23 cellular contexts compared by ENCODE assay signal in the genomic region with DNA sequence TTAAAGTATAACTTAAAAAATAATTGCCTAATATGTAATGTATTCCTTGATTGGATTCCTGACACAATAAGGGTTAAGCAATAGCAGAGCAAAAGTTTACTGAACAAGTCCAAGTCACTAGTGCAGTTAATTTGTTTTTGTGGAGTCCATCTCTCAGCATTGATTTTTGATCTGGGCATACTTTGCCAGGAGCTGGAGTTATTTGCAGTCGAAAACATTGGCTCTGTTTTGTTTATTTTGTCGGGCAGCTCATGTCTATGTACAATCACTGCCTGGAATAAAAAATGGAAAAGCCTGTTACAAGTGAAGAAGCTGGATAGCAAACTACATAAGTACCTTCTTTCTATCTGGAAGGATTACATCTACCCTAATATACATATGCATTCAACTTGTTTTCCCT.
A peak's percentile ranks its signal among the peaks of the same experiment; 100 is the strongest.
DNase-seq lines count a peak whose midpoint lies in the region; ATAC-seq, FAIRE-seq and TF ChIP-seq lines count a peak whose summit lies in the region.
"Had no signal": no experiment of that assay in that cellular context is flagged by ENCODE, and none has a peak within 500 bp of the region (broad histone marks: within the 10 kb centered on the region; RNA-seq: fewer than 3 reads in every experiment).

No MANE protein-coding gene starts in this region.

- ATAC-seq in left lobe of liver, result peak; percentile 94
- peak in 3 of 4 donors; percentile 49 to 75 (median 50) for ATAC-seq in pancreas

- no peaks in the 10 kb centered on the region for H3K9me3 Mint-ChIP-seq in type B pancreatic cell

- peak; percentile 12 for DNase-seq in DMS53 treated with DMSO at 0.1 percent for 48 hours (lab: John Stamatoyannopoulos, UW; ENCODE audit: unreplicated experiment)
- DNase-seq in left lobe of liver (ENCODE audit: low spot score), result no peak
- DNase-seq in pancreas, result no peak
- DNase-seq in HuH-7 (ENCODE audit: low spot score), result no peak
- DNase-seq in MV-4-11 (lab: John Stamatoyannopoulos, UW), result no peak
- DNase-seq in type B pancreatic cell (ENCODE audit: extremely low spot score, unreplicated experiment), result no peak
- no peak for DNase-seq in left ventricle myocardium inferior
- DNase-seq: CD4-positive, alpha-beta T cell; CD8-positive, alpha-beta memory T cell; DMS 273 treated with DMSO at 0.1 percent for 48 hours; DND-41; GM23248; H7; HCEC 1CT had no signal

- H3K4me1 Mint-ChIP-seq in type B pancreatic cell (ENCODE audit: unreplicated experiment), result no peaks in the 10 kb centered on the region
- H3K4me1 Mint-ChIP-seq: B cell; CD14-positive monocyte; CD8-positive, alpha-beta memory T cell had no signal

- H3K27ac Mint-ChIP-seq in type B pancreatic cell, result no peak overlapping the region
- H3K27ac Mint-ChIP-seq: B cell; CD14-positive monocyte; CD4-positive, alpha-beta T cell; CD8-positive, alpha-beta memory T cell had no signal

- H3K4me3 Mint-ChIP-seq in type B pancreatic cell, result no peak overlapping the region
- H3K4me3 Mint-ChIP-seq: B cell; CD14-positive monocyte; CD4-positive, alpha-beta T cell; CD8-positive, alpha-beta memory T cell had no signal

- H3K4me1 ChIP-seq in pancreas, result no peaks in the 10 kb centered on the region
- no peaks in the 10 kb centered on the region for H3K4me1 ChIP-seq in left ventricle myocardium inferior
- H3K4me1 ChIP-seq: BLaER1 had no signal

- intact Hi-C loops in pancreas (cut with DNase I), result no loop called here
- intact Hi-C loops in left ventricle myocardium inferior (cut with micrococcal nuclease), result no loop called here

- H3K36me3 ChIP-seq in pancreas (no peaks in the 10 kb centered on the region), left ventricle myocardium inferior (no peaks in the 10 kb centered on the region)
- H3K36me3 ChIP-seq: BLaER1 had no signal

- H3K27me3 ChIP-seq in pancreas (no peaks in the 10 kb centered on the region), left ventricle myocardium inferior (ENCODE audit: low read depth) (no peaks in the 10 kb centered on the region)
- H3K27me3 ChIP-seq: BLaER1 had no signal

- H3K27ac ChIP-seq in C4-2B (peak overlapping the region; percentile 28; the same call in 1 of the 2 replicates), pancreas (no peak overlapping the region), left ventricle myocardium inferior (replicated peaks) (no peak overlapping the region)
- H3K27ac ChIP-seq: BLaER1, GM23248 had no signal

- no peak for FAIRE-seq in pancreas (lab: Jason Lieb, UNC)
- FAIRE-seq: A204.1, D721Med, G401.6, GM12892, H1 had no signal

- no peaks in the 10 kb centered on the region for H3K27me3 Mint-ChIP-seq in type B pancreatic cell
- H3K27me3 Mint-ChIP-seq: B cell; CD4-positive, alpha-beta T cell; CD8-positive, alpha-beta memory T cell had no signal

- TF ChIP-seq CTCF in C4-2B (conservative IDR thresholded peaks at IDR 0.05), result no peak
- no peak for TF ChIP-seq CTCF in pancreas (IDR thresholded peaks at IDR 0.05)
- TF ChIP-seq CTCF in type B pancreatic cell (conservative IDR thresholded peaks at IDR 0.05), result no peak
- no peak for TF ChIP-seq CTCF in left ventricle myocardium inferior (IDR thresholded peaks at IDR 0.05; ENCODE audit: borderline replicate concordance)

- WGBS in pancreas, 2 donors, result 9 to 12% methylated on average over 2 of the region's 2 CpGs

- H3K9me3 ChIP-seq in pancreas, result no peaks in the 10 kb centered on the region
- H3K9me3 ChIP-seq in left ventricle myocardium inferior (replicated peaks), result peaks cover 3% of the 10 kb centered on the region
- H3K9me3 ChIP-seq: BLaER1 had no signal

- H3K4me3 ChIP-seq in pancreas (no peak overlapping the region), left ventricle myocardium inferior (no peak overlapping the region)
- H3K4me3 ChIP-seq: BLaER1, GM23248 had no signal

- no peaks in the 10 kb centered on the region for H3K36me3 Mint-ChIP-seq in type B pancreatic cell
- H3K36me3 Mint-ChIP-seq: CD14-positive monocyte; CD8-positive, alpha-beta memory T cell had no signal
